In genomic region chr5:53482717-53483638, GRCh38 we compare ENCODE assay signal across 1 cellular context.
TF ChIP-seq lines count a peak whose summit lies in the region.

No MANE protein-coding gene starts in this region.

TF ChIP-seq in HepG2, 621 proteins besides CTCF, POLR2A, EP300 and RAD21 (continued from another document and continues in another):
- TF ChIP-seq USF2 (IDR thresholded peaks at IDR 0.05; ENCODE audit: low read depth, low read length) (no peak), USF2 (CRISPR knock-in tag; IDR thresholded peaks at IDR 0.05; ENCODE audit: borderline replicate concordance) (no peak), ZNF598 (CRISPR knock-in tag; IDR thresholded peaks at IDR 0.05; ENCODE audit: borderline replicate concordance) (peak; percentile 72; the same call in 1 of the 2 replicates), MIXL1 (CRISPR knock-in tag; IDR thresholded peaks at IDR 0.05) (peak; percentile 81), ZNF646 (CRISPR knock-in tag; IDR thresholded peaks at IDR 0.05) (peak; percentile 15; the same call in 1 of the 2 replicates), ELF4 (CRISPR knock-in tag; IDR thresholded peaks at IDR 0.05; ENCODE audit: borderline replicate concordance) (no peak), ZNF468 (CRISPR knock-in tag; IDR thresholded peaks at IDR 0.05) (no peak), ZNF354B (CRISPR knock-in tag; IDR thresholded peaks at IDR 0.05) (no peak), ZBTB3 (CRISPR knock-in tag; IDR thresholded peaks at IDR 0.05; ENCODE audit: borderline replicate concordance, low read depth) (no peak), CERS6 (CRISPR knock-in tag; IDR thresholded peaks at IDR 0.05) (no peak), HNF1B (CRISPR knock-in tag; IDR thresholded peaks at IDR 0.05) (peak; percentile 67), ZNF704 (CRISPR knock-in tag; IDR thresholded peaks at IDR 0.05; ENCODE audit: borderline replicate concordance) (no peak), PLSCR1 (CRISPR knock-in tag; IDR thresholded peaks at IDR 0.05; ENCODE audit: borderline replicate concordance) (no peak), ZNF674 (CRISPR knock-in tag; IDR thresholded peaks at IDR 0.05; ENCODE audit: low read depth) (no peak), ZBED4 (CRISPR knock-in tag; IDR thresholded peaks at IDR 0.05; ENCODE audit: borderline replicate concordance) (peak; percentile 32; the same call in 1 of the 2 replicates), DPF2 (CRISPR knock-in tag; IDR thresholded peaks at IDR 0.05; ENCODE audit: borderline replicate concordance, low read depth) (peak; percentile 74; the same call in 1 of the 2 replicates), NONO (IDR thresholded peaks at IDR 0.05) (no peak), NONO (CRISPR knock-in tag; conservative IDR thresholded peaks at IDR 0.05) (peak; percentile 86), PHF5A (CRISPR knock-in tag; IDR thresholded peaks at IDR 0.05; ENCODE audit: low read depth, unreplicated experiment) (peak; percentile 6), FOXK1 (CRISPR knock-in tag; IDR thresholded peaks at IDR 0.05; ENCODE audit: borderline replicate concordance, low read depth) (peak; percentile 56; the same call in 1 of the 2 replicates), ZNF225 (CRISPR knock-in tag; IDR thresholded peaks at IDR 0.05) (no peak; the same call in 1 of the 2 replicates), ZNF274 (CRISPR knock-in tag; IDR thresholded peaks at IDR 0.05) (peak; percentile 16; the same call in 1 of the 2 replicates), ATAD3A (CRISPR knock-in tag; IDR thresholded peaks at IDR 0.05) (no peak), ZNF260 (CRISPR knock-in tag; IDR thresholded peaks at IDR 0.05; ENCODE audit: borderline replicate concordance, low read depth) (no peak), ZNF205 (CRISPR knock-in tag; IDR thresholded peaks at IDR 0.05) (peak; percentile 77; the same call in 1 of the 2 replicates), SALL1 (CRISPR knock-in tag; IDR thresholded peaks at IDR 0.05) (peak; percentile 96), ZNF512 (CRISPR knock-in tag; IDR thresholded peaks at IDR 0.05) (no peak), ATF6 (CRISPR knock-in tag; conservative IDR thresholded peaks at IDR 0.05) (no peak; the same call in 1 of the 2 replicates)
